7 cellular contexts compared by ENCODE assay signal in genomic region chr17:82539076-82539475, GRCh38. TPM values are rescaled to one million over a fixed set of nuclear protein-coding genes. Genes with fewer than 3 reads are reported as not detected.
DNase-seq lines count a peak whose midpoint lies in the region; ATAC-seq, FAIRE-seq and TF ChIP-seq lines count a peak whose summit lies in the region.
"Not testable (repeated sequence)": the region's sequence is repeated elsewhere in the genome, so short reads cannot be mapped to it uniquely, and the experiment has no call there.

No MANE protein-coding gene starts in this region.

- not testable (repeated sequence) for H4K91ac ChIP-seq in H9 (ENCODE audit: insufficient read length, low read depth, low read length)

- not testable (repeated sequence) for H2BK15ac ChIP-seq in H9 (ENCODE audit: low read depth, low read length)

- not testable (repeated sequence) for H4K8ac ChIP-seq in H9 (replicated peaks; ENCODE audit: insufficient read length, low read depth, low read length)

- SMC1A ChIA-PET in GM12878 (lab: Charles Lee; ENCODE audit: uncharacterized antibody, unreplicated experiment): interaction anchor here (0.9 to 2.1 kb wide), 4 partner anchors 8 to 39 kb away, joined by 3 to 5 read pairs (median 3); no protein-coding TSS in a partner anchor

- RAD21 ChIA-PET in GM12878 (lab: Charles Lee; ENCODE audit: unreplicated experiment): interaction anchor here (0.6 kb wide), 2 partner anchors 9 to 44 kb away, joined by 3 to 4 read pairs; no protein-coding TSS in a partner anchor

- not testable (repeated sequence) for BruUV-seq in GM12878 (replicated peaks; lab: Mats Ljungman, UMichigan)

- not testable (repeated sequence) for H3K27ac ChIP-seq in H9 (ENCODE audit: insufficient read length, low read depth, low read length); small intestine (ENCODE audit: low read depth in 1 of 2, low read length in 1 of 2)
- H3K27ac ChIP-seq in GM12878 (ENCODE audit: control insufficient read depth, insufficient read depth) (peak overlapping the region; percentile 20; the same call in 1 of the 2 replicates), esophagus squamous epithelium (peak overlapping the region in 3 of 4 donors; percentile 67 to 90 (median 70)), tibial artery (peak overlapping the region; percentile 86 to 96)

- H3K27me3 ChIP-seq in H9 (ENCODE audit: insufficient read depth, low read length); GM12878 (replicated peaks in 1 of 2; ENCODE audit: control insufficient read depth in 2 of 2, insufficient read depth in 2 of 2, low read length in 1 of 2); esophagus squamous epithelium; small intestine (ENCODE audit: control insufficient read depth in 2 of 2, insufficient read depth in 2 of 2, low read length in 2 of 2); tibial artery: not testable (repeated sequence)

- not testable (repeated sequence) for H2AFZ ChIP-seq in H9 (ENCODE audit: low read length); GM12878 (ENCODE audit: control insufficient read depth, low read depth, low read length)

- H3K79me2 ChIP-seq in H9 (ENCODE audit: insufficient read depth, low read length) (peaks cover 67% of the 10 kb centered on the region; the same call in 1 of the 2 replicates), GM12878 (ENCODE audit: control insufficient read depth, insufficient read depth, low read length) (peaks cover 89% of the 10 kb centered on the region)

- POLR2A ChIA-PET in WTC11 (lab: Charles Lee): not testable (repeated sequence)
- POLR2A ChIA-PET in GM12878 (lab: Charles Lee): interaction anchor here (0.6 to 2.0 kb wide), 3 partner anchors 33 to 89 kb away, joined by 3 to 5 read pairs (median 3); no protein-coding TSS in a partner anchor

- H2BK120ac ChIP-seq in H9 (ENCODE audit: low read depth, low read length, poor library complexity, severe bottlenecking): not testable (repeated sequence)

- not testable (repeated sequence) for H3K4me1 ChIP-seq in H9 (ENCODE audit: insufficient read depth, low read length); small intestine (ENCODE audit: control insufficient read depth in 2 of 2, insufficient read depth in 1 of 2, low read depth in 1 of 2, low read length in 1 of 2)
- peaks cover 45% of the 10 kb centered on the region for H3K4me1 ChIP-seq in GM12878 (ENCODE audit: control insufficient read depth, insufficient read depth, low read length)
- H3K4me1 ChIP-seq in esophagus squamous epithelium: peaks cover 49 to 93% (median 69%) of the 10 kb centered on the region in 3 donors
- peaks cover 5 to 88% (median 54%) of the 10 kb centered on the region in 4 donors for H3K4me1 ChIP-seq in tibial artery

- not testable (repeated sequence) for H3K79me1 ChIP-seq in H9 (ENCODE audit: insufficient read depth, low read depth, low read length, poor library complexity, severe bottlenecking)

- H3K4me1 Mint-ChIP-seq in H9: peaks cover 33% of the 10 kb centered on the region in 2 experiments
- peaks cover 36% of the 10 kb centered on the region for H3K4me1 Mint-ChIP-seq in WTC11
- H3K4me1 Mint-ChIP-seq in nephron: peaks cover 51% of the 10 kb centered on the region

- TF ChIP-seq EP300 in GM12878 (IDR thresholded peaks at IDR 0.05; ENCODE audit: borderline replicate concordance in 1 of 2, control insufficient read depth in 1 of 2, low read depth in 2 of 2, low read length in 2 of 2): not testable (repeated sequence)

- H3K23me2 ChIP-seq in H9 (ENCODE audit: insufficient read length, low read depth, low read length, poor library complexity, severe bottlenecking): not testable (repeated sequence)

- H3K14ac ChIP-seq in H9 (ENCODE audit: insufficient read depth, low read length): not testable (repeated sequence)

- not testable (repeated sequence) for H4K5ac ChIP-seq in H9 (ENCODE audit: insufficient read length, low read depth, low read length)

- not testable (repeated sequence) for H3K27me3 Mint-ChIP-seq in H9 (ENCODE audit: low read depth); WTC11 (ENCODE audit: low read depth); nephron (ENCODE audit: low read depth)

- not testable (repeated sequence) for H3K56ac ChIP-seq in H9 (ENCODE audit: insufficient read length, low read depth, low read length)

- H3K9me3 Mint-ChIP-seq in H9, WTC11, nephron: not testable (repeated sequence)

- H3K9ac ChIP-seq in H9 (ENCODE audit: extremely low read depth, insufficient read length, low read length); GM12878 (ENCODE audit: control insufficient read depth, insufficient read depth, low read length): not testable (repeated sequence)

- TF ChIP-seq CTCF in H9 (conservative IDR thresholded peaks at IDR 0.05); WTC11 (IDR thresholded peaks at IDR 0.05); GM12878 (IDR thresholded peaks at IDR 0.05 in 2 of 3, conservative IDR thresholded peaks at IDR 0.05 in 1 of 3; ENCODE audit: control insufficient read depth in 2 of 3, extremely low read depth in 1 of 3, insufficient read depth in 1 of 3, low read depth in 3 of 3, low read length in 3 of 3); esophagus squamous epithelium (IDR thresholded peaks at IDR 0.05); nephron (IDR thresholded peaks at IDR 0.05; ENCODE audit: unreplicated experiment in 3 of 3); tibial artery (IDR thresholded peaks at IDR 0.05): not testable (repeated sequence)

- H3K4ac ChIP-seq in H9 (ENCODE audit: low read depth, low read length): not testable (repeated sequence)

- in situ Hi-C loops in GM12878 (cut with MboI): not testable (repeated sequence)

- not testable (repeated sequence) for H3K18ac ChIP-seq in H9 (ENCODE audit: insufficient read length, low read depth, low read length)

- TF ChIP-seq POLR2A in GM12878 (IDR thresholded peaks at IDR 0.05; ENCODE audit: low read depth, low read length); esophagus squamous epithelium (IDR thresholded peaks at IDR 0.05): not testable (repeated sequence)

- not testable (repeated sequence) for H2BK12ac ChIP-seq in H9 (ENCODE audit: insufficient read length, low read depth, low read length)

- H3K36me3 Mint-ChIP-seq in H9 (ENCODE audit: insufficient read depth in 1 of 3, low read depth in 3 of 3); WTC11; nephron (ENCODE audit: low read depth): not testable (repeated sequence)

- H3K4me3 ChIP-seq in GM12878; esophagus squamous epithelium; small intestine (ENCODE audit: low read depth in 1 of 2, low read length in 2 of 2); tibial artery: not testable (repeated sequence)

- H3K4me2 ChIP-seq in H9 (ENCODE audit: insufficient read depth, insufficient read length, low read length); GM12878 (ENCODE audit: control insufficient read depth, insufficient read depth): not testable (repeated sequence)

- CTCF ChIA-PET in WTC11 (lab: Charles Lee): interaction anchor here (0.6 to 3.3 kb wide), 2 partner anchors 11 to 44 kb away, joined by 3 to 12 read pairs; no protein-coding TSS in a partner anchor
- CTCF ChIA-PET in GM12878 (lab: Yijun Ruan, JAX): interaction anchor here (0.7 to 1.5 kb wide), 2 partner anchors 18 to 82 kb away, joined by 3 to 4 read pairs; no protein-coding TSS in a partner anchor

- not testable (repeated sequence) for FAIRE-seq in GM12878 (lab: Jason Lieb, UNC); small intestine (lab: Jason Lieb, UNC)

- WGBS in H9 (ENCODE audit: extremely low coverage, insufficient read length, low lambda C conversion rate): no CpG with 5 or more reads among the region's 18 CpGs
- 64% methylated on average over 18 of the region's 18 CpGs for WGBS in GM12878 (ENCODE audit: insufficient coverage, insufficient replicate concordance, low lambda C conversion rate, missing lambda C conversion rate)
- WGBS in esophagus squamous epithelium, 2 donors: 69 to 79% methylated on average over 10 to 14 of the region's 18 CpGs
- 47 to 73% (median 58%) methylated on average over 18 of the region's 18 CpGs for WGBS in small intestine, 3 donors

- H2AK5ac ChIP-seq in H9 (ENCODE audit: insufficient read length, low read length): not testable (repeated sequence)

- H4K20me1 ChIP-seq in H9 (ENCODE audit: control insufficient read depth, insufficient read depth, insufficient read length); GM12878 (ENCODE audit: control insufficient read depth, insufficient read depth): not testable (repeated sequence)

- H3K9me3 ChIP-seq in H9 (ENCODE audit: control insufficient read depth, low read depth, low read length); GM12878 (replicated peaks; ENCODE audit: control insufficient read depth, insufficient read depth, low read length); esophagus squamous epithelium; small intestine (ENCODE audit: control insufficient read depth, low read depth); tibial artery: not testable (repeated sequence)

- not testable (repeated sequence) for H2BK5ac ChIP-seq in H9 (ENCODE audit: insufficient read length, low read length)

- H3K23ac ChIP-seq in H9 (ENCODE audit: insufficient read length, low read depth, low read length): not testable (repeated sequence)

- not testable (repeated sequence) for H3K4me3 Mint-ChIP-seq in H9, WTC11, nephron

- not testable (repeated sequence) for H3T11ph ChIP-seq in H9 (ENCODE audit: low read length)

- not testable (repeated sequence) for DNase-seq in H9; WTC11 (ENCODE audit: low spot score); GM12878 (ENCODE audit: low read depth, low spot score); esophagus squamous epithelium (lab: John Stamatoyannopoulos, UW); tibial artery
- peak; percentile 46 for DNase-seq in small intestine

- not testable (repeated sequence) for ATAC-seq in WTC11, GM12878

- H2BK20ac ChIP-seq in H9 (ENCODE audit: low read depth, low read length, poor library complexity, severe bottlenecking): not testable (repeated sequence)

- intact Hi-C loops in GM12878 (cut with micrococcal nuclease; ENCODE audit: unreplicated experiment); esophagus squamous epithelium (cut with DNase I); tibial artery (cut with DNase I; ENCODE audit: low total_unique reads): not testable (repeated sequence)

- peak overlapping the region in 2 of 3 experiments; percentile 8 to 17; a peak in 1 of 7 replicates for H3K27ac Mint-ChIP-seq in H9
- H3K27ac Mint-ChIP-seq in WTC11: peak overlapping the region; percentile 29
- H3K27ac Mint-ChIP-seq in nephron: peak overlapping the region in 2 of 3 experiments; percentile 52 to 53

- not testable (repeated sequence) for TF ChIP-seq RAD21 in GM12878 (IDR thresholded peaks at IDR 0.05; ENCODE audit: insufficient read depth, low read depth, low read length)

- not testable (repeated sequence) for H3K36me3 ChIP-seq in GM12878 (ENCODE audit: control insufficient read depth in 2 of 2, insufficient read depth in 2 of 2, low read length in 1 of 2); esophagus squamous epithelium; small intestine (ENCODE audit: control insufficient read depth in 2 of 2, insufficient read depth in 2 of 2, low read length in 2 of 2); tibial artery

RNA-seq across cellular contexts. Expression of gene FOXK2, which starts 19.5 kb away (rescaled TPM):
- total RNA-seq in H9 (2021) (59.6 and 72.0 TPM in 2 replicates), WTC11 (2021) (57.7 to 65.7 TPM (median 62.7 TPM) in 3 replicates), GM12878 (2014; rRNA removed) (32.2 and 35.9 TPM in 2 replicates), GM12878 (2014; rRNA removed; fragmentation: Illumina TruSeq; extraction: Trizol) (32.3 and 32.9 TPM in 2 replicates), GM12878 (2021) (56.8 and 58.3 TPM in 2 replicates), esophagus squamous epithelium (10 to 100 TPM; 26.3 to 38.2 (median 34.5) TPM)
- 85.5 and 97.1 TPM in 2 replicates for total RNA-seq in GM12878 (2013; cell fraction: nucleolus; rRNA removed)
- 10.7 TPM for polyA plus RNA-seq in GM12878 (2011; ENCODE audit: low read depth)
- polyA plus RNA-seq in GM12878 (2011; rRNA removed) (26.8 and 36.6 TPM in 2 replicates), GM12878 (2014; fragmentation: Illumina TruSeq; extraction: Trizol) (23.0 and 39.7 TPM in 2 replicates), GM12878 (2014; fragmentation: Nextera tagmentation; extraction: Ambion mirVana) (1 to 10 TPM; 2.4 to 3.8 TPM), GM12878 (2014; rRNA removed) (38.3 and 42.3 TPM in 2 replicates), GM12878 (2016; fragmentation: Nextera tagmentation; extraction: Ambion mirVana) (1 to 10 TPM; 2.7 to 5.6 TPM), small intestine (10 to 100 TPM; 11.6 to 18.8 (median 17.2) TPM)
- polyA plus RNA-seq in GM12878 (2011; cell fraction: cytosol; rRNA removed): 26.3 and 29.4 TPM in 2 replicates
- 32.3 and 46.0 TPM in 2 replicates for polyA plus RNA-seq in GM12878 (2011; cell fraction: nucleus; rRNA removed)
- polyA plus RNA-seq in GM12878 (2012): 20.2 and 24.0 TPM in 2 replicates
- polyA minus RNA-seq in GM12878 (2011; rRNA and poly(A)+ RNA removed): 27.4 and 46.1 TPM in 2 replicates
- polyA minus RNA-seq in GM12878 (2011; cell fraction: cytosol; rRNA and poly(A)+ RNA removed): 31.4 and 38.8 TPM in 2 replicates
- polyA minus RNA-seq in GM12878 (2011; cell fraction: nucleus; rRNA and poly(A)+ RNA removed): 23.0 and 45.1 TPM in 2 replicates
